ENCODE assay signal across 1 cellular context in the genomic region with DNA sequence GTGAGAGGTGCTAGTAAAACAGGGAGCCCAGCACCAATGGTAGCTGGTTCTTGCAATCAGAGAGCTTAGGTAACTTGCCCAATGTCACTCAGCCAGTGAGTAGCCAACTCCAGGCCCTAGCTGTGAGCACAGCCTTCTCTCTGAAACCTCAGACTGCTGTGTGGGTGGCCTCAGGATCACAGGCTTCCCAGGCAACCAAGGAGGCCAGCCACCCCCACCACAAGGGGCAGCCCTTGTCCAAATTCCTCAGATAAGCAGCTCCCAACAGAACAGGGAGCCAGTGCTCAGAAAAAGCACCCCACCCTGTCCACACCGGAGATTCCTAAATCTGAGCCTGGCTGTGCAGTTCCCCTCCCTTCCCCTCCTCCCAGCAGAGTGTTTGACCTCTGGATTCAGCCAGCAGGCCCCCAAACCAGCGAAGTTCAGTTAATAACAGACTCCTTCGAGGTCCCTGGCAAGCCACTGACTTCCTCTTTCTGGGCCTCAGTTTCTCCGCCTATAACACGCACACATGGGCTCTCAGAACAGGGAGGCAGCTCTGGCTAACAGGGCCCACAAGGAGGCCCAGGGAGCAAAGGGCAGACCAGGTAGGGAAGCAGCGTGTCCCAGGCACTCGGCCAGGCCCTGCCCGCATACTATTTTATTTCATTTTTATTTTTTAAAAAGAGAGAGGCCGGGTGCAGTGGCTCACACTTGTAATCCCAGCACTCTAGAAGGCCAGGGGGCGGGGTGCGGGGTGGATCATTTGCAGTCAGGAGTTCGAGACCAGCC.
TF ChIP-seq lines count a peak whose summit lies in the region.

No MANE protein-coding gene starts in this region.

TF ChIP-seq in K562, 482 proteins besides CTCF, POLR2A, EP300 and RAD21 (continues in another document):
- TF ChIP-seq AFF1 (IDR thresholded peaks at IDR 0.05; ENCODE audit: low read depth in 1 of 2, partially characterized antibody in 2 of 2) (no peak), RBFOX2 (IDR thresholded peaks at IDR 0.05; ENCODE audit: low read depth, low read length) (peak; percentile 20; the same call in 1 of the 2 replicates), VEZF1 (CRISPR knock-in tag; IDR thresholded peaks at IDR 0.05) (0 out of 2 replicates have a peak, but pooled peaks have one; percentile 41), RCOR1 (IDR thresholded peaks at IDR 0.05; ENCODE audit: borderline replicate concordance in 1 of 2, low read depth in 2 of 2, low read length in 2 of 2) (peak in 1 of 2 experiments; percentile 85; a peak in 1 of 4 replicates), PHF21A (IDR thresholded peaks at IDR 0.05; ENCODE audit: borderline replicate concordance, low read depth) (peak; percentile 64; the same call in 1 of the 2 replicates), ATF7 (IDR thresholded peaks at IDR 0.05) (0 out of 2 replicates have a peak, but pooled peaks have one; percentile 24), HBP1 (CRISPR knock-in tag; IDR thresholded peaks at IDR 0.05) (no peak), HDAC1 (IDR thresholded peaks at IDR 0.05) (peak in 1 of 2 experiments; percentile 69; a peak in 1 of 4 replicates), FOXA3 (CRISPR knock-in tag; conservative IDR thresholded peaks at IDR 0.05 in 1 of 2, IDR thresholded peaks at IDR 0.05 in 1 of 2) (no peak), EP400 (IDR thresholded peaks at IDR 0.05) (no peak), PTBP1 (IDR thresholded peaks at IDR 0.05; ENCODE audit: low read depth, low read length) (no peak), TFAP4 (CRISPR knock-in tag; IDR thresholded peaks at IDR 0.05; ENCODE audit: borderline replicate concordance) (0 out of 2 replicates have a peak, but pooled peaks have one; percentile 18), SMARCA4 (IDR thresholded peaks at IDR 0.05) (0 out of 2 replicates have a peak, but pooled peaks have one; percentile 34), ZNF766 (CRISPR knock-in tag; conservative IDR thresholded peaks at IDR 0.05) (0 out of 2 replicates have a peak, but pooled peaks have one; percentile 19), ZNF592 (IDR thresholded peaks at IDR 0.05) (no peak), KDM1A (IDR thresholded peaks at IDR 0.05) (peak in 1 of 2 experiments; percentile 74; a peak in 3 of 4 replicates), NFYB (IDR thresholded peaks at IDR 0.05; ENCODE audit: extremely low read depth, insufficient read length) (no peak), HMGN3 (IDR thresholded peaks at IDR 0.05; ENCODE audit: borderline replicate concordance, extremely low read depth, insufficient read length, low read depth, low read length) (no peak)
- TF ChIP-seq, protein P1, sequence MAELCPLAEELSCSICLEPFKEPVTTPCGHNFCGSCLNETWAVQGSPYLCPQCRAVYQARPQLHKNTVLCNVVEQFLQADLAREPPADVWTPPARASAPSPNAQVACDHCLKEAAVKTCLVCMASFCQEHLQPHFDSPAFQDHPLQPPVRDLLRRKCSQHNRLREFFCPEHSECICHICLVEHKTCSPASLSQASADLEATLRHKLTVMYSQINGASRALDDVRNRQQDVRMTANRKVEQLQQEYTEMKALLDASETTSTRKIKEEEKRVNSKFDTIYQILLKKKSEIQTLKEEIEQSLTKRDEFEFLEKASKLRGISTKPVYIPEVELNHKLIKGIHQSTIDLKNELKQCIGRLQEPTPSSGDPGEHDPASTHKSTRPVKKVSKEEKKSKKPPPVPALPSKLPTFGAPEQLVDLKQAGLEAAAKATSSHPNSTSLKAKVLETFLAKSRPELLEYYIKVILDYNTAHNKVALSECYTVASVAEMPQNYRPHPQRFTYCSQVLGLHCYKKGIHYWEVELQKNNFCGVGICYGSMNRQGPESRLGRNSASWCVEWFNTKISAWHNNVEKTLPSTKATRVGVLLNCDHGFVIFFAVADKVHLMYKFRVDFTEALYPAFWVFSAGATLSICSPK (IDR thresholded peaks at IDR 0.05; ENCODE audit: borderline replicate concordance), result no peak
